ENCODE assay signal across 9 cellular contexts in genomic region chr6:83068628-83069027, GRCh38. TPM values are rescaled to one million over a fixed set of nuclear protein-coding genes. Genes with fewer than 3 reads are reported as not detected.
DNase-seq lines count a peak whose midpoint lies in the region; TF ChIP-seq lines count a peak whose summit lies in the region.
"Had no signal": no experiment of that assay in that cellular context is flagged by ENCODE, and none has a peak within 500 bp of the region (broad histone marks: within the 10 kb centered on the region; RNA-seq: fewer than 3 reads in every experiment).

No MANE protein-coding gene starts in this region.

- no peak for TF ChIP-seq CTCF in fibroblast of lung (conservative IDR thresholded peaks at IDR 0.05 in 1 of 2, IDR thresholded peaks at IDR 0.05 in 1 of 2; ENCODE audit: low read depth in 1 of 2, low read length in 2 of 2)

- H3K9ac ChIP-seq in GM23248 (peak overlapping the region; percentile 84), fibroblast of lung (ENCODE audit: insufficient read depth, low read length) (no peak overlapping the region)

- in situ Hi-C loops in GM23248 (cut with MboI) (loop anchor here (10.0 to 25.0 kb wide), 2 partner anchors 446 to 706 kb away; partner anchors contain the start of genes PRSS35 and TPBG), ACHN (cut with HindIII; ENCODE audit: low pct_ligation_motif_present, low pct_unique_long_range_greater_than_20kb, low sequenced_read_pairs) (loop anchor here (25.0 kb wide), 1 partner anchor 831 kb away; the partner anchor contains the start of gene IBTK)

- H3K4me3 ChIP-seq in GM23248 (peak overlapping the region; percentile 89), SJCRH30 (peak overlapping the region; percentile 80; the same call in 1 of the 2 replicates), fibroblast of lung (replicated peaks in 1 of 4; ENCODE audit: control extremely low read depth in 1 of 4, insufficient read depth in 1 of 4, low read depth in 3 of 4, low read length in 4 of 4) (peak overlapping the region in 3 of 4 experiments; percentile 69 to 88 (median 86)), skeletal muscle cell (ENCODE audit: low read depth, low read length) (peak overlapping the region; percentile 90)

- 38 to 41% methylated on average over 6 of the region's 6 CpGs for WGBS in GM23248 (ENCODE audit: low coverage in 1 of 2, low lambda C conversion rate in 2 of 2, missing lambda C conversion rate in 2 of 2), 2 experiments

- H3F3A ChIP-seq in GM23248 (ENCODE audit: insufficient read depth): no peaks in the 10 kb centered on the region

- H3K27ac ChIP-seq in GM23248: no peak overlapping the region
- H3K27ac ChIP-seq in SJCRH30: no peak overlapping the region
- H3K27ac ChIP-seq in fibroblast of lung (ENCODE audit: insufficient read depth, low read length): no peak overlapping the region

- H3K9me2 ChIP-seq in GM23248 (ENCODE audit: insufficient read depth): no peaks in the 10 kb centered on the region

- DNase-seq in GM23248 (peak; percentile 2), SJCRH30 (no peak), fibroblast of lung (ENCODE audit: low read depth in 2 of 2) (peak in 1 of 2 donors; percentile 12), skeletal muscle cell (ENCODE audit: low read depth) (no peak), ACHN (no peak), islet precursor cell (no peak), SK-N-DZ (ENCODE audit: low spot score) (no peak), SW 1271 (lab: John Stamatoyannopoulos, UW) (no peak)
- DNase-seq: activated CD8-positive, alpha-beta memory T cell treated with anti-CD3 and anti-CD28 coated beads, Interleukin-2, amount 50 U/mL, for 4 hours had no signal

- H3K79me2 ChIP-seq in GM23248 (ENCODE audit: insufficient read depth): peaks cover 54% of the 10 kb centered on the region
- peaks cover 8% of the 10 kb centered on the region for H3K79me2 ChIP-seq in fibroblast of lung (ENCODE audit: control insufficient read depth, insufficient read depth, low read length)

- no peaks in the 10 kb centered on the region for H3K36me3 ChIP-seq in GM23248 (ENCODE audit: low read depth)
- no peaks in the 10 kb centered on the region for H3K36me3 ChIP-seq in SJCRH30
- H3K36me3 ChIP-seq in fibroblast of lung (ENCODE audit: control insufficient read depth, insufficient read depth, low read length): no peaks in the 10 kb centered on the region

- H3K4me1 ChIP-seq in GM23248 (ENCODE audit: insufficient read depth): peaks cover 15% of the 10 kb centered on the region
- no peaks in the 10 kb centered on the region for H3K4me1 ChIP-seq in SJCRH30
- no peaks in the 10 kb centered on the region for H3K4me1 ChIP-seq in fibroblast of lung (ENCODE audit: control insufficient read depth, extremely low read depth, insufficient read depth, low read length)

- no peaks in the 10 kb centered on the region for H3K9me3 ChIP-seq in GM23248 (ENCODE audit: low read depth)
- H3K9me3 ChIP-seq in SJCRH30 (replicated peaks): no peaks in the 10 kb centered on the region
- no peaks in the 10 kb centered on the region for H3K9me3 ChIP-seq in fibroblast of lung (ENCODE audit: control insufficient read depth, insufficient read depth, low read depth, low read length)

- H3K4me2 ChIP-seq in GM23248 (ENCODE audit: unreplicated experiment) (peak overlapping the region; percentile 96), fibroblast of lung (ENCODE audit: extremely low read depth, insufficient read depth, low read length) (peak overlapping the region; percentile 64)

- H2AFZ ChIP-seq in GM23248: peak overlapping the region; percentile 95
- no peak overlapping the region for H2AFZ ChIP-seq in fibroblast of lung (ENCODE audit: low read length)

- H3K27me3 ChIP-seq in GM23248 (replicated peaks; ENCODE audit: insufficient read depth) (no peaks in the 10 kb centered on the region), SJCRH30 (no peaks in the 10 kb centered on the region), fibroblast of lung (ENCODE audit: control insufficient read depth, insufficient read depth, low read length) (no peaks in the 10 kb centered on the region)

- H4K20me1 ChIP-seq in GM23248 (ENCODE audit: insufficient read depth) (no peaks in the 10 kb centered on the region), fibroblast of lung (ENCODE audit: control insufficient read depth, extremely low read depth, insufficient read depth, low read length) (no peaks in the 10 kb centered on the region)

RNA-seq across cellular contexts. Expression of gene DOP1A, which starts 1.2 kb away (rescaled TPM):
- total RNA-seq in GM23248 (2014; rRNA removed; shearing (Covaris generic)): 9.4 and 18.2 TPM in 2 replicates
- polyA plus RNA-seq in GM23248 (2016; fragmentation: Nextera tagmentation; extraction: Ambion mirVana): 2.7 and 3.5 TPM in 2 replicates
- 11.0 and 12.1 TPM in 2 replicates for total RNA-seq in SJCRH30 (2014; rRNA removed; shearing (Covaris generic))
- total RNA-seq in fibroblast of lung: 24.7 and 33.7 TPM in 2 replicates
- polyA plus RNA-seq in fibroblast of lung: 8.7 and 13.2 TPM in 2 replicates
- polyA plus RNA-seq in fibroblast of lung (2012): 5.1 and 6.9 TPM in 2 replicates
- 9.2 and 10.0 TPM in 2 replicates for polyA minus RNA-seq in fibroblast of lung (ENCODE audit: low replicate concordance)
- polyA plus RNA-seq in SK-N-DZ (2014; cell fraction: cytosol; rRNA removed): 8.7 and 12.5 TPM in 2 replicates
- 24.8 and 28.6 TPM in 2 replicates for polyA plus RNA-seq in SK-N-DZ (2014; cell fraction: nucleus; rRNA removed)

RNA-seq across cellular contexts. Expression of gene UBE3D, which starts 3.0 kb away (rescaled TPM):
- total RNA-seq in GM23248 (2014; rRNA removed; shearing (Covaris generic)): 2.1 and 7.1 TPM in 2 replicates
- polyA plus RNA-seq in GM23248 (2016; fragmentation: Nextera tagmentation; extraction: Ambion mirVana) (4.3 and 6.9 TPM in 2 replicates), fibroblast of lung (2.8 and 3.6 TPM in 2 replicates)
- total RNA-seq in SJCRH30 (2014; rRNA removed; shearing (Covaris generic)): 9.1 and 10.3 TPM in 2 replicates
- total RNA-seq in fibroblast of lung: 5.6 and 6.7 TPM in 2 replicates
- polyA plus RNA-seq in fibroblast of lung (2012): 2.1 and 2.7 TPM in 2 replicates
- 0.33 TPM in 1 of 2 replicates, not detected in the other for polyA minus RNA-seq in fibroblast of lung (ENCODE audit: low replicate concordance)
- polyA plus RNA-seq in SK-N-DZ (2014; cell fraction: cytosol; rRNA removed): 11.9 and 12.5 TPM in 2 replicates
- 11.4 and 16.9 TPM in 2 replicates for polyA plus RNA-seq in SK-N-DZ (2014; cell fraction: nucleus; rRNA removed)
